ENCODE assay signal across 8 cellular contexts in the genomic region with DNA sequence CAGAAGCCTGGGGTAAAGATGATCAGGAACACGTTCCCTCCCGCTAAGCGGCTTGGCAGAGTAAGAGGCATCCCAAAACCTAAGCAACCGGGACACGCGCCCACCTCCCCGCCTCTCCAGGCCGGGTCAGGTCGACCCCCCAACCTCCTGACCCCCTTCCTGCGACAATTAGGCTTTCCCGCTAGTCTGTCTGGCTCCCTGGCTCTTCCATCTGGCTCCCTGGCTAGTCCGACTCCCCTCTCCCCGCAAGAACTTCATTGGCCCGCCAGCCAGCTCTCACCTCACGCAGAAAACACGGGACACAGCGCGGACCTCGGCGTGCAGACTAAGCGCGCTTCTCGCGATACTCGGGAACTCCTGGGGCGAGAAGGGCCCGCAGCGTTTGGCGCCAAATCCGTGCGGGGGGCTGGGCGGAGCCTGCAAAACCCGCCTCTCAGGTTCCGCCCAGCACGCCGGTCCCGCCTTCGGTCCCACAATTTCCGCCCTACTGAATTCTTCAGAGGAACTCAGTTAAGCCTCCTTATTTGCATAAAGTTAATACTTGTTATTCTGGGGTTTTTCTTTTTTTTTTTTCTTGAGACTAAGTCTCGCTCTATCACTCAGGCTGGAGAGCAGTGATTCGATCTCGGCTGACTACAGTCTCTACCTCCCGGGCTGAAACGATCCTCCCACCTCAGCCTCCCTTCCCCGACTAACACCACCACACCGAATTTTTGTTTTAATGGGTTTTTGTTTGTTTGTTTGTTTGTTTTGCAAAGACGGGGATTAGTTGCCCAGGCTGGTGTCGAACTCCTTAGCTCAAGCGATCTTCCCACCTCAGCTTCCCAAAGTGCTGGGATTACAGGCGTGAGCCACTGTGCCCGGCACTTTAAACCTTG. TPM values are rescaled to one million over a fixed set of nuclear protein-coding genes. Genes with fewer than 3 reads are reported as not detected.
DNase-seq lines count a peak whose midpoint lies in the region; ATAC-seq and TF ChIP-seq lines count a peak whose summit lies in the region.

A gene with protein sequence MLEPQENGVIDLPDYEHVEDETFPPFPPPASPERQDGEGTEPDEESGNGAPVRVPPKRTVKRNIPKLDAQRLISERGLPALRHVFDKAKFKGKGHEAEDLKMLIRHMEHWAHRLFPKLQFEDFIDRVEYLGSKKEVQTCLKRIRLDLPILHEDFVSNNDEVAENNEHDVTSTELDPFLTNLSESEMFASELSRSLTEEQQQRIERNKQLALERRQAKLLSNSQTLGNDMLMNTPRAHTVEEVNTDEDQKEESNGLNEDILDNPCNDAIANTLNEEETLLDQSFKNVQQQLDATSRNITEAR (minus strand): TSS at position 327 of the 878 bp plus-strand sequence. CDS start 3,738 bp downstream, outside the sequence.

- peaks cover 0 to 3% (median 1%) of the 10 kb centered on the region in 3 donors for H3K27me3 Mint-ChIP-seq in CD14-positive monocyte (ENCODE audit: low read depth in 3 of 3)
- no peaks in the 10 kb centered on the region for H3K27me3 Mint-ChIP-seq in dendritic cell treated with granulocyte-macrophage colony-stimulating factor and Interleukin-4, amounts not matched to agents 40 ng/mL and 50 ng/mL, for 4 days

- intact Hi-C loops in CD14-positive monocyte (cut with micrococcal nuclease), result loop anchor here (2.0 to 10.0 kb wide), 2 partner anchors 138 to 142 kb away; a partner anchor contains a TSS
- intact Hi-C loops in dendritic cell treated with granulocyte-macrophage colony-stimulating factor and Interleukin-4, amounts not matched to agents 40 ng/mL and 50 ng/mL, for 4 days (cut with micrococcal nuclease), result loop anchor here (1.0 kb wide), 2 partner anchors 30 to 141 kb away; a partner anchor contains a TSS

- H3K36me3 Mint-ChIP-seq in CD14-positive monocyte, result peaks cover 8 to 10% of the 10 kb centered on the region in 2 donors
- H3K36me3 Mint-ChIP-seq in dendritic cell treated with granulocyte-macrophage colony-stimulating factor and Interleukin-4, amounts not matched to agents 40 ng/mL and 50 ng/mL, for 4 days (ENCODE audit: low read depth), result peaks cover 23% of the 10 kb centered on the region

- peak; percentile 93 for DNase-seq in CD14-positive monocyte (ENCODE audit: low spot score)
- peak; percentile 95 for DNase-seq in NCI-H748 (lab: John Stamatoyannopoulos, UW; ENCODE audit: unreplicated experiment)
- peak; percentile 97 for DNase-seq in activated CD4-positive, alpha-beta T cell treated with anti-CD3 and anti-CD28 coated beads, Interleukin-2, amount 50 U/mL, for 1 hour
- DNase-seq in left lobe of liver (ENCODE audit: low spot score), result peak; percentile 95
- peak; percentile 97 to 99 for DNase-seq in stimulated activated CD4-positive, alpha-beta T cell treated with anti-CD3 and anti-CD28 coated beads, Interleukin-2, amount 100 ng/mL, for 24 hours

- H3K9me3 Mint-ChIP-seq in CD14-positive monocyte, result peaks cover 0 to 2% (median 0%) of the 10 kb centered on the region in 7 donors
- H3K9me3 Mint-ChIP-seq in dendritic cell treated with granulocyte-macrophage colony-stimulating factor and Interleukin-4, amounts not matched to agents 40 ng/mL and 50 ng/mL, for 4 days, result no peaks in the 10 kb centered on the region

- no peak for TF ChIP-seq CTCF in CD14-positive monocyte (IDR thresholded peaks at IDR 0.05)

- H3K4me3 Mint-ChIP-seq in CD14-positive monocyte, result peak within 1 kb of the TSS; percentile 98 to 100
- H3K4me3 Mint-ChIP-seq in dendritic cell treated with granulocyte-macrophage colony-stimulating factor and Interleukin-4, amounts not matched to agents 40 ng/mL and 50 ng/mL, for 4 days, result peak within 1 kb of the TSS; percentile 93

- H3K27ac Mint-ChIP-seq in CD14-positive monocyte, result peak within 1 kb of the TSS; percentile 91 to 96 (median 95)
- H3K27ac Mint-ChIP-seq in dendritic cell treated with granulocyte-macrophage colony-stimulating factor and Interleukin-4, amounts not matched to agents 40 ng/mL and 50 ng/mL, for 4 days, result peak within 1 kb of the TSS; percentile 92

- peaks cover 22% of the 10 kb centered on the region for H3K4me1 Mint-ChIP-seq in CD14-positive monocyte
- peaks cover 27% of the 10 kb centered on the region for H3K4me1 Mint-ChIP-seq in dendritic cell treated with granulocyte-macrophage colony-stimulating factor and Interleukin-4, amounts not matched to agents 40 ng/mL and 50 ng/mL, for 4 days (ENCODE audit: low read depth)

- ATAC-seq in GM19395 (IDR thresholded peaks at IDR 0.05; ENCODE audit: unreplicated experiment) (peak; percentile 90), HG03558 (IDR thresholded peaks at IDR 0.05; ENCODE audit: extremely low read depth, unreplicated experiment) (peak; percentile 66), left lobe of liver (peak; percentile 99)

RNA-seq across cellular contexts. Expression of the gene that starts here (rescaled TPM):
- 1 to 10 TPM; 3.7 to 4.0 TPM for polyA plus RNA-seq in CD14-positive monocyte
- total RNA-seq in left lobe of liver, result 2.5 TPM

Comparison
In these comparisons a context has a peak if more than half of its experiments do, and no peak if none do; other contexts are left out.
1. Peak in every context shown above with its lines: DNase-seq and ATAC-seq.